In genomic region chr16:80776856-80777255, GRCh38 we compare ENCODE assay signal across 17 cellular contexts.
"Had no signal": no experiment of that assay in that cellular context is flagged by ENCODE, and none has a peak within 500 bp of the region (broad histone marks: within the 10 kb centered on the region; RNA-seq: fewer than 3 reads in every experiment).

No MANE protein-coding gene starts in this region.

- H3K4me1 ChIP-seq: esophagus muscularis mucosa, foreskin keratinocyte, gastroesophageal sphincter, heart right ventricle, left lung, lower lobe of right lung had no signal

- H3K4me3 ChIP-seq: coronary artery, dorsolateral prefrontal cortex, esophagus muscularis mucosa, gastroesophageal sphincter, heart right ventricle, left lung, lower lobe of right lung had no signal

- H3K27ac Mint-ChIP-seq: memory B cell had no signal

- H3K27me3 ChIP-seq: dorsolateral prefrontal cortex, esophagus muscularis mucosa, foreskin keratinocyte, gastroesophageal sphincter, heart right ventricle, left lung had no signal

- DNase-seq: dermis blood vessel endothelial cell; dorsolateral prefrontal cortex; effector CD4-positive, alpha-beta T cell; effector memory CD4-positive, alpha-beta T cell; foreskin keratinocyte; heart right ventricle; hippocampal formation; left cardiac atrium; left lung; left ventricle myocardium superior; lower lobe of right lung; mesendoderm; midbrain had no signal

- H3K36me3 ChIP-seq: esophagus muscularis mucosa, gastroesophageal sphincter, heart right ventricle, left lung, lower lobe of right lung had no signal

- H3K27me3 Mint-ChIP-seq: memory B cell had no signal

- H3K4me1 Mint-ChIP-seq: memory B cell had no signal

- H3K4me3 Mint-ChIP-seq: memory B cell had no signal

- H3K27ac ChIP-seq: coronary artery, dorsolateral prefrontal cortex, esophagus muscularis mucosa, foreskin keratinocyte, gastroesophageal sphincter, heart right ventricle, left lung, lower lobe of right lung had no signal
